In the genomic region with DNA sequence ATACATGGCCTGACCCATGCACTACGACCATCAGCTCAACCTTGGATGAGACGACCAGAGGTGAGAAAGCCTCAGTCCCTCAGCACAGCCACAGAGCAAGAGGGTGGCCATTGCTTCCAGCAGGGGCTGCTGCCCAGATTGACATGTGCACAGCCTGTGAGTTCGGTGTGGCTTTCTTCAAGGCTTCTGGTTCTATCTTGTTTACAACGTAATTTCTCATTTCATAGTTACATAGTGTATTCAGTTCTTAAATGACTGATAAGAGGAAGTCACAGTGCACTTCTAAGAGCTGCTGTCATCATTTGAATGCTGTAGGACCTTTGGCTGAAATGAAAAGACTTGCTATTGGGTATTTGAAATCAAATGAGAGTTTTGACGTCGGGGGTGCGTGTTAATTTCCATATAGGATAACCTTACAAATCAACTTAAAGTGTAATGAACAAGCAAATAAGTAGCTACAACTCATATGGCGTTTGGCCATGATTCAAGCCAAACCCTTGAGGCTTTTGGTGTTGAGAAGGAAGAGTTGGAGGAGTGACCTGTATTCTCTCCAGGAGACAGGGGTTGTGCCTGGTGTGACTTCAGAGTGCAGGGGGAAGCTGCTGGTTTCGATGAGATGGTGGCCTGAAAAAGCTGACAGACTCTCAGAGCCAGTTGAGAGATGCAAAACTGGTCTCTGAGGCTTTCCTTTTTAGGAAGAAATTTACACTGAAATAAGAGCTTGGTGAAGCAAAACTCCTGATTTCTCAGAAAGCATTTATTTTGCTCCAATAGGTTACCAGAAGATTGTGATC, we compare ENCODE assay signal across 8 cellular contexts. TPM values are rescaled to one million over a fixed set of nuclear protein-coding genes. Genes with fewer than 3 reads are reported as not detected.
A peak's percentile ranks its signal among the peaks of the same experiment; 100 is the strongest.
DNase-seq lines count a peak whose midpoint lies in the region; ATAC-seq and TF ChIP-seq lines count a peak whose summit lies in the region.

No MANE protein-coding gene starts in this region.

- no peaks in the 10 kb centered on the region for H3K9me3 Mint-ChIP-seq in activated T-cell treated with anti-CD3 and anti-CD28 coated beads, Interleukin-2, amount 50 U/mL, for 24 hours
- no peaks in the 10 kb centered on the region for H3K9me3 Mint-ChIP-seq in natural killer cell treated with Interleukin-12 subunit alpha and Interleukin-12 subunit beta and Interleukin-15 and Interleukin-18, amount 100 ng/mL, for 72 hours

- ATAC-seq in GM21723 (IDR thresholded peaks at IDR 0.05; ENCODE audit: unreplicated experiment) (peak; percentile 85), HG03432 (IDR thresholded peaks at IDR 0.05; ENCODE audit: unreplicated experiment) (peak; percentile 87)
- peak; percentile 56 to 92 for ATAC-seq in natural killer cell treated with Interleukin-12 subunit alpha and Interleukin-12 subunit beta and Interleukin-15 and Interleukin-18, amount 100 ng/mL, for 72 hours

- H3K36me3 ChIP-seq in stomach (no peaks in the 10 kb centered on the region), ovary (no peaks in the 10 kb centered on the region), adrenal gland (replicated peaks in 1 of 2) (no peaks in the 10 kb centered on the region)

- H3K4me1 ChIP-seq in stomach (peaks cover 0 to 70% (median 19%) of the 10 kb centered on the region in 4 donors), ovary (ENCODE audit: insufficient read depth) (peaks cover 9% of the 10 kb centered on the region), adrenal gland (replicated peaks in 1 of 2) (peaks cover 0 to 22% of the 10 kb centered on the region in 2 donors)

- intact Hi-C loops in stomach (cut with DNase I; ENCODE audit: low total_unique reads): no loop called here
- intact Hi-C loops in ovary (cut with DNase I): no loop called here
- intact Hi-C loops in adrenal gland (cut with DNase I): no loop called here

- 82 to 89% (median 87%) methylated on average over 9 of the region's 9 CpGs for WGBS in stomach, 5 donors
- WGBS in ovary, 3 donors: 83 to 90% (median 89%) methylated on average over 9 of the region's 9 CpGs
- WGBS in adrenal gland, 4 donors: 80 to 87% (median 84%) methylated on average over 9 of the region's 9 CpGs

- H3K9me3 ChIP-seq in stomach (no peaks in the 10 kb centered on the region), ovary (no peaks in the 10 kb centered on the region), adrenal gland (replicated peaks in 1 of 3) (no peaks in the 10 kb centered on the region)

- peaks cover 8% of the 10 kb centered on the region for H3K36me3 Mint-ChIP-seq in activated T-cell treated with anti-CD3 and anti-CD28 coated beads, Interleukin-2, amount 50 U/mL, for 24 hours (ENCODE audit: low read depth)
- H3K36me3 Mint-ChIP-seq in natural killer cell treated with Interleukin-12 subunit alpha and Interleukin-12 subunit beta and Interleukin-15 and Interleukin-18, amount 100 ng/mL, for 72 hours: no peaks in the 10 kb centered on the region

- H3K4me1 Mint-ChIP-seq in activated T-cell treated with anti-CD3 and anti-CD28 coated beads, Interleukin-2, amount 50 U/mL, for 24 hours (ENCODE audit: low read depth): peaks cover 56% of the 10 kb centered on the region
- peaks cover 30 to 51% of the 10 kb centered on the region in 2 donors for H3K4me1 Mint-ChIP-seq in natural killer cell treated with Interleukin-12 subunit alpha and Interleukin-12 subunit beta and Interleukin-15 and Interleukin-18, amount 100 ng/mL, for 72 hours (ENCODE audit: low read depth in 2 of 2)

- DNase-seq in activated T-cell treated with anti-CD3 and anti-CD28 coated beads, Interleukin-2, amount 50 U/mL, for 24 hours: no peak
- no peak for DNase-seq in activated T-cell treated with anti-CD3 and anti-CD28 coated beads, Interleukin-2, amount 50 U/mL, for 1 hour
- DNase-seq in natural killer cell treated with Interleukin-12 subunit alpha and Interleukin-12 subunit beta and Interleukin-15 and Interleukin-18, amount 100 ng/mL, for 72 hours (ENCODE audit: low spot score): no peak
- DNase-seq in stomach: no peak
- DNase-seq in ovary: no peak
- no peak for DNase-seq in adrenal gland

- no peaks in the 10 kb centered on the region for H3K27me3 Mint-ChIP-seq in activated T-cell treated with anti-CD3 and anti-CD28 coated beads, Interleukin-2, amount 50 U/mL, for 24 hours
- no peaks in the 10 kb centered on the region for H3K27me3 Mint-ChIP-seq in natural killer cell treated with Interleukin-12 subunit alpha and Interleukin-12 subunit beta and Interleukin-15 and Interleukin-18, amount 100 ng/mL, for 72 hours

- peak overlapping the region; percentile 42 for H3K27ac Mint-ChIP-seq in activated T-cell treated with anti-CD3 and anti-CD28 coated beads, Interleukin-2, amount 50 U/mL, for 24 hours
- peak overlapping the region; percentile 82 to 90 for H3K27ac Mint-ChIP-seq in natural killer cell treated with Interleukin-12 subunit alpha and Interleukin-12 subunit beta and Interleukin-15 and Interleukin-18, amount 100 ng/mL, for 72 hours

- H3K27me3 ChIP-seq in stomach: no peaks in the 10 kb centered on the region
- H3K27me3 ChIP-seq in ovary: no peaks in the 10 kb centered on the region
- no peaks in the 10 kb centered on the region for H3K27me3 ChIP-seq in adrenal gland

- TF ChIP-seq POLR2A in stomach (IDR thresholded peaks at IDR 0.05): no peak
- no peak for TF ChIP-seq POLR2A in ovary (IDR thresholded peaks at IDR 0.05)
- no peak for TF ChIP-seq POLR2A in adrenal gland (IDR thresholded peaks at IDR 0.05)

- H3K4me3 Mint-ChIP-seq in activated T-cell treated with anti-CD3 and anti-CD28 coated beads, Interleukin-2, amount 50 U/mL, for 24 hours: no peak overlapping the region
- peak overlapping the region; percentile 80 for H3K4me3 Mint-ChIP-seq in natural killer cell treated with Interleukin-12 subunit alpha and Interleukin-12 subunit beta and Interleukin-15 and Interleukin-18, amount 100 ng/mL, for 72 hours

- TF ChIP-seq EP300 in stomach (IDR thresholded peaks at IDR 0.05) (no peak), ovary (IDR thresholded peaks at IDR 0.05) (no peak)

- H3K27ac ChIP-seq in stomach: no peak overlapping the region
- H3K27ac ChIP-seq in ovary: no peak overlapping the region
- H3K27ac ChIP-seq in adrenal gland: no peak overlapping the region

- H3K4me3 ChIP-seq in stomach: no peak overlapping the region
- H3K4me3 ChIP-seq in ovary: no peak overlapping the region
- no peak overlapping the region for H3K4me3 ChIP-seq in adrenal gland

- TF ChIP-seq CTCF in stomach (IDR thresholded peaks at IDR 0.05): no peak
- no peak for TF ChIP-seq CTCF in ovary (IDR thresholded peaks at IDR 0.05)
- TF ChIP-seq CTCF in adrenal gland (IDR thresholded peaks at IDR 0.05): no peak

RNA-seq across cellular contexts. Expression of a gene that starts 51.0 kb away (rescaled TPM):
- total RNA-seq in natural killer cell treated with Interleukin-12 subunit alpha and Interleukin-12 subunit beta and Interleukin-15 and Interleukin-18, amount 100 ng/mL, for 72 hours: 10 to 100 TPM; 19.8 to 21.0 TPM
- total RNA-seq in stomach (10 to 100 TPM in 3 of 5 donors, 1 to 10 TPM in 2; 7.0 to 21.0 (median 14.8) TPM), ovary (100 to 1,000 TPM in 1 of 7 donors, 10 to 100 TPM in 6; 28.5 to 109 (median 69.0) TPM), adrenal gland (10 to 100 TPM; 10.2 to 25.0 (median 18.0) TPM)
- polyA plus RNA-seq in stomach (1 to 10 TPM; 4.2 to 7.0 (median 5.0) TPM), ovary (10 to 100 TPM; 27.9 to 51.8 TPM), adrenal gland (10 to 100 TPM in 1 of 3 donors, 1 to 10 TPM in 2; 6.8 to 10.1 (median 7.7) TPM)

RNA-seq across cellular contexts. Expression of a gene that starts 52.7 kb away (rescaled TPM):
- total RNA-seq in natural killer cell treated with Interleukin-12 subunit alpha and Interleukin-12 subunit beta and Interleukin-15 and Interleukin-18, amount 100 ng/mL, for 72 hours: 10 to 100 TPM; 20.0 to 23.0 TPM
- total RNA-seq in stomach (10 to 100 TPM; 10.4 to 45.5 (median 19.3) TPM), ovary (10 to 100 TPM; 15.4 to 55.7 (median 32.6) TPM), adrenal gland (10 to 100 TPM in 7 of 8 donors, 1 to 10 TPM in 1; 8.8 to 40.2 (median 24.1) TPM)
- polyA plus RNA-seq in stomach (10 to 100 TPM in 2 of 3 donors, 1 to 10 TPM in 1; 9.9 to 13.8 (median 10.6) TPM), ovary (10 to 100 TPM; 19.8 to 28.4 TPM), adrenal gland (10 to 100 TPM in 1 of 3 donors, 1 to 10 TPM in 2; 9.6 to 16.3 (median 9.9) TPM)
